ENCODE assay signal across 8 cellular contexts in the genomic region with DNA sequence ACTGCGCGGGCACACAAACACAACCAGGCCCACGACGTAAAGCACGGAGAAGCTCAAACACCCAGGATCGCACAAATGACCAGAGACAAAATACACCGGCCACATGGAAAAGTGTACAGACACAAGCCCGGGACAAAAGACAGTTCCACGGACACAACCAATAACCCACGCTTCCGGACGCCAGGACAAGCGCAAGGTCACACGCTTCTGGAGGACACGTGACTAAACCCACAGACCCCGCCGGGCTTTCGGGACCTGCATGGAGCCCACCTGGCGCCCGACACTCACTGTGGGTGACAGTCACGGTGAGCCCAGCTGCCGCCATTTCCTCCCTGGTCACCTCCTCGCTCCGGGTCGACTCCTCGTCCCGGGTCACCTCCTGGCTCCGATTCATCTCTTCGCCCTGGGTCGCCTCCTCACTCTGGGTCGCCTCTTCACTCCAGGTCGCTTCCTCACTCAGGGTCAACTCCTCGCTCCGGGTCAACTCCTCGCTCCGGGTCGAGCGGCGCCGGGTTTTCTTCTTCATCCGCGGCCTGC. TPM values are rescaled to one million over a fixed set of nuclear protein-coding genes. Genes with fewer than 3 reads are reported as not detected.
DNase-seq lines count a peak whose midpoint lies in the region; ATAC-seq and TF ChIP-seq lines count a peak whose summit lies in the region.

No MANE protein-coding gene starts in this region.

- peak overlapping the region; percentile 87 for H3K9ac ChIP-seq in OCI-LY3 (ENCODE audit: low read length)

- no peak for TF ChIP-seq POLR2A in ovary (IDR thresholded peaks at IDR 0.05)

- H3K4me3 ChIP-seq in OCI-LY3 (ENCODE audit: low read length) (peak overlapping the region; percentile 86), ovary (peak overlapping the region; percentile 72), aorta (ENCODE audit: low read length in 2 of 2) (peak overlapping the region; percentile 42 to 58)

- peaks cover 48% of the 10 kb centered on the region for H3K4me1 Mint-ChIP-seq in activated naive CD4-positive, alpha-beta T cell treated with anti-CD3 and anti-CD28 coated beads for 36 hours (ENCODE audit: low read depth)
- H3K4me1 Mint-ChIP-seq in glutamatergic neuron (ENCODE audit: low read depth, unreplicated experiment), result peaks cover 12% of the 10 kb centered on the region

- H3K27ac Mint-ChIP-seq in activated naive CD4-positive, alpha-beta T cell treated with anti-CD3 and anti-CD28 coated beads for 36 hours, result peak overlapping the region; percentile 69
- H3K27ac Mint-ChIP-seq in glutamatergic neuron (ENCODE audit: unreplicated experiment), result peak overlapping the region; percentile 98

- H3K36me3 Mint-ChIP-seq in activated naive CD4-positive, alpha-beta T cell treated with anti-CD3 and anti-CD28 coated beads for 36 hours (ENCODE audit: low read depth), result peaks cover 46% of the 10 kb centered on the region
- H3K36me3 Mint-ChIP-seq in glutamatergic neuron (ENCODE audit: unreplicated experiment), result peaks cover 4% of the 10 kb centered on the region

- H3K27ac ChIP-seq in OCI-LY3 (ENCODE audit: low read length) (peak overlapping the region; percentile 53), ovary (peak overlapping the region; percentile 67 to 82), aorta (ENCODE audit: low read depth in 1 of 2, low read length in 2 of 2) (peak overlapping the region in 1 of 2 donors; percentile 23)

- CTCF ChIA-PET in activated naive CD4-positive, alpha-beta T cell treated with anti-CD3 and anti-CD28 coated beads for 36 hours (lab: Charles Lee), result interaction anchor here (0.6 to 1.0 kb wide), 2 partner anchors 19 to 159 kb away, joined by 3 read pairs; no protein-coding TSS in a partner anchor

- intact Hi-C loops in activated naive CD4-positive, alpha-beta T cell treated with anti-CD3 and anti-CD28 coated beads for 36 hours (cut with micrococcal nuclease), result loop anchor here (1.0 to 5.0 kb wide), 15 partner anchors 26 to 1922 kb away; a partner anchor contains a TSS
- intact Hi-C loops in ovary (cut with DNase I) (no loop called here), aorta (cut with DNase I) (loop anchor here in 1 of 2 donors (1.0 kb wide), 1 partner anchor 26 kb away; a partner anchor contains a TSS)

- WGBS in ovary, 3 donors, result 0 to 1% (median 1%) methylated on average over 42 of the region's 42 CpGs
- WGBS in aorta, 2 donors, result 0% methylated on average over 41 to 42 of the region's 42 CpGs

- H2AFZ ChIP-seq in OCI-LY3 (ENCODE audit: low read depth, low read length), result peak overlapping the region; percentile 22; the same call in 1 of the 2 replicates

- H3K36me3 ChIP-seq in OCI-LY3 (replicated peaks; ENCODE audit: low read depth, low read length) (peaks cover 36% of the 10 kb centered on the region), ovary (no peaks in the 10 kb centered on the region), aorta (ENCODE audit: control insufficient read depth in 1 of 2, insufficient read depth in 2 of 2, low read length in 1 of 2) (peaks cover 0 to 2% of the 10 kb centered on the region in 2 donors)

- H3K4me1 ChIP-seq in OCI-LY3 (ENCODE audit: low read length) (peaks cover 11% of the 10 kb centered on the region), ovary (ENCODE audit: insufficient read depth) (peaks cover 11% of the 10 kb centered on the region), aorta (ENCODE audit: control insufficient read depth in 1 of 2, insufficient read depth in 2 of 2, low read length in 2 of 2) (peaks cover 0 to 2% of the 10 kb centered on the region in 2 donors)

- no peaks in the 10 kb centered on the region for H3K27me3 Mint-ChIP-seq in activated naive CD4-positive, alpha-beta T cell treated with anti-CD3 and anti-CD28 coated beads for 36 hours (ENCODE audit: low read depth)
- H3K27me3 Mint-ChIP-seq in glutamatergic neuron (ENCODE audit: unreplicated experiment), result peaks cover 10% of the 10 kb centered on the region

- peaks cover 40% of the 10 kb centered on the region for H3K79me2 ChIP-seq in OCI-LY3 (ENCODE audit: low read length)

- H4K20me1 ChIP-seq in OCI-LY3 (ENCODE audit: insufficient read depth, low read length), result no peaks in the 10 kb centered on the region

- TF ChIP-seq CTCF in OCI-LY3 (IDR thresholded peaks at IDR 0.05; ENCODE audit: low read depth, low read length) (no peak), glutamatergic neuron (IDR thresholded peaks at IDR 0.05; ENCODE audit: partially characterized antibody, unreplicated experiment) (no peak), ovary (IDR thresholded peaks at IDR 0.05) (no peak)

- ATAC-seq in HG02852 (IDR thresholded peaks at IDR 0.05; ENCODE audit: unreplicated experiment) (peak; percentile 34), aorta (ENCODE audit: low FRiP score) (peak; percentile 26)

- H3K4me3 Mint-ChIP-seq in activated naive CD4-positive, alpha-beta T cell treated with anti-CD3 and anti-CD28 coated beads for 36 hours, result peak overlapping the region; percentile 90
- H3K4me3 Mint-ChIP-seq in glutamatergic neuron (ENCODE audit: unreplicated experiment), result peak overlapping the region; percentile 100

- H3K27me3 ChIP-seq in OCI-LY3 (ENCODE audit: low read depth, low read length), result no peaks in the 10 kb centered on the region
- H3K27me3 ChIP-seq in ovary, result no peaks in the 10 kb centered on the region
- no peaks in the 10 kb centered on the region for H3K27me3 ChIP-seq in aorta (ENCODE audit: control insufficient read depth in 1 of 2, insufficient read depth in 2 of 2, low read length in 1 of 2)

- H3K9me3 Mint-ChIP-seq in activated naive CD4-positive, alpha-beta T cell treated with anti-CD3 and anti-CD28 coated beads for 36 hours, result no peaks in the 10 kb centered on the region
- H3K9me3 Mint-ChIP-seq in glutamatergic neuron (ENCODE audit: unreplicated experiment), result peaks cover 12% of the 10 kb centered on the region

- H3K4me2 ChIP-seq in OCI-LY3 (ENCODE audit: low read length), result peak overlapping the region; percentile 82

- H3K9me3 ChIP-seq in OCI-LY3 (ENCODE audit: insufficient read depth, low read length) (no peaks in the 10 kb centered on the region), ovary (no peaks in the 10 kb centered on the region), aorta (ENCODE audit: control insufficient read depth, low read length) (no peaks in the 10 kb centered on the region)

- TF ChIP-seq EP300 in ovary (IDR thresholded peaks at IDR 0.05), result no peak

- DNase-seq in SKM-1 (lab: John Stamatoyannopoulos, UW; ENCODE audit: unreplicated experiment), result peak; percentile 5
- DNase-seq in SKM-1 treated with dmso at 0.1 percent for 144 hours (lab: John Stamatoyannopoulos, UW; ENCODE audit: unreplicated experiment), result no peak
- DNase-seq in activated naive CD4-positive, alpha-beta T cell treated with anti-CD3 and anti-CD28 coated beads for 36 hours, result peak; percentile 50
- no peak for DNase-seq in glutamatergic neuron
- DNase-seq in ovary, result peak in 1 of 5 donors; percentile 59
- peak; percentile 75 to 83 for DNase-seq in aorta

RNA-seq across cellular contexts. Expression of a gene that starts 0.5 kb away (rescaled TPM):
- 10 to 100 TPM; 38.1 to 40.5 TPM for total RNA-seq in activated naive CD4-positive, alpha-beta T cell treated with anti-CD3 and anti-CD28 coated beads for 36 hours
- total RNA-seq in glutamatergic neuron (ENCODE audit: unreplicated experiment) (92.5 TPM), ovary (10 to 100 TPM; 41.0 to 70.9 (median 59.6) TPM), aorta (10 to 100 TPM; 60.4 to 82.0 TPM)
- polyA plus RNA-seq in ovary (10 to 100 TPM; 48.2 to 67.8 TPM), aorta (100 to 1,000 TPM; 104 to 190 TPM)

RNA-seq across cellular contexts. Expression of a gene that starts 0.8 kb away (rescaled TPM):
- total RNA-seq in activated naive CD4-positive, alpha-beta T cell treated with anti-CD3 and anti-CD28 coated beads for 36 hours, result 100 to 1,000 TPM; 151 to 162 TPM
- total RNA-seq in glutamatergic neuron (ENCODE audit: unreplicated experiment) (61.7 TPM), ovary (10 to 100 TPM; 39.7 to 57.1 (median 45.1) TPM), aorta (10 to 100 TPM; 53.1 to 59.0 TPM)
- polyA plus RNA-seq in ovary (10 to 100 TPM; 56.4 to 66.5 TPM), aorta (100 to 1,000 TPM in 1 of 2 donors, 10 to 100 TPM in 1; 71.1 to 141 TPM)

RNA-seq across cellular contexts. Expression of a gene that starts 24.0 kb away (rescaled TPM):
- not detected for total RNA-seq in activated naive CD4-positive, alpha-beta T cell treated with anti-CD3 and anti-CD28 coated beads for 36 hours
- total RNA-seq in glutamatergic neuron (ENCODE audit: unreplicated experiment) (not detected), ovary (not detected), aorta (not detected)
- polyA plus RNA-seq in ovary (not detected), aorta (100 to 1,000 TPM in 1 of 2 donors, not detected in 1; 129 TPM)

RNA-seq across cellular contexts. Expression of a gene that starts 26.3 kb away (rescaled TPM):
- 10 to 100 TPM; 32.4 to 32.6 TPM for total RNA-seq in activated naive CD4-positive, alpha-beta T cell treated with anti-CD3 and anti-CD28 coated beads for 36 hours
- total RNA-seq in glutamatergic neuron (ENCODE audit: unreplicated experiment) (37.5 TPM), ovary (10 to 100 TPM; 23.4 to 44.5 (median 34.3) TPM), aorta (10 to 100 TPM; 35.8 to 38.3 TPM)
- polyA plus RNA-seq in ovary (10 to 100 TPM; 18.5 to 38.9 TPM), aorta (10 to 100 TPM; 21.4 to 23.5 TPM)

Comparison
In these comparisons a context has a peak if more than half of its experiments do, and no peak if none do; other contexts are left out.
1. DNase-seq: peak in SKM-1 (single experiment), activated naive CD4-positive, alpha-beta T cell treated with anti-CD3 and anti-CD28 coated beads for 36 hours (single experiment) and aorta (2 of 2); none in SKM-1 treated with dmso at 0.1 percent for 144 hours (single experiment) and glutamatergic neuron (single experiment).
2. Peak in every context shown above with its lines, with median percentiles within 50 percentile points of each other: H3K4me3 ChIP-seq.